Comparison of ENCODE assay signal across 27 cellular contexts in the genomic region with DNA sequence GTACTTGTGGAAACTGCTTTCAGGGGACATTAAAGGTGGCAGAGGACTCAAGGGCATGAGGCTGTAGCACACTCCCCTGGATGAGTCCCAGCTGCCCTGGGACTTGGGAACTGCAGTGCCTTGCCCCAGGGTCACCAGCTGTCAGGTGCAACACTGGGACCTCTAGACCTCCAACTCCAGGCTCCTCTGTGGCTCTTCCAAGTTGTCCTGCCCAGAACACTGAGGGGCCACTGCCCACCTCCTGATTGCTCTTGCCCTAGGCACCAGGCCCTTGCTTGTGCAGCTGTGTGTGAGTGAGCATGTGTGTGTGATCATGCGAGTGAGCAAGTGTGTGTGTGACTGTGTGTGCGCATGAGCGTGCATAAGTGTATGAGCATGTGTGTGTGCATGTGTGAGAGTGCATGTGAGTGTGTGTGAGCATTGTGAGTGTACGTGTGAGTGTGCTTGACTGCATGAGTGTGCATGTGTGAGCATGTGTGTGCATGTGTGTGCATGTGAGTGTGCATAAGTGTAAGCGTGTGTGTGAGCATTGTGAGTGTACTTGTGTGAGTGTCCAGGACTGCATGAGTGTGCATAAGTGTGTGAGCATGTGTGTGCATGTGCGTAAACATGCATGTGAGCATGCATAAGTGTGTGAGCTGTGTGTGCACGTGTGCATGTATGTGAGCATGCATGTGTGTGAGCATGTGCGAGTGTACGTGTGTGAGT.
DNase-seq lines count a peak whose midpoint lies in the region; ATAC-seq, FAIRE-seq and TF ChIP-seq lines count a peak whose summit lies in the region.
"Had no signal": no experiment of that assay in that cellular context is flagged by ENCODE, and none has a peak within 500 bp of the region (broad histone marks: within the 10 kb centered on the region; RNA-seq: fewer than 3 reads in every experiment).

No MANE protein-coding gene starts in this region.

- no peaks in the 10 kb centered on the region for H3K36me3 Mint-ChIP-seq in natural killer cell
- no peaks in the 10 kb centered on the region for H3K36me3 Mint-ChIP-seq in natural killer cell treated with Interleukin-12 subunit alpha and Interleukin-12 subunit beta and Interleukin-15 and Interleukin-18, amount 100 ng/mL, for 72 hours
- H3K36me3 Mint-ChIP-seq: naive thymus-derived CD4-positive, alpha-beta T cell; stimulated activated effector memory CD8-positive, alpha-beta T cell treated with anti-CD3 and anti-CD28 coated beads, Interleukin-12 subunit alpha, Interleukin-12 subunit beta, amount 100 ng/mL, for 72 hours had no signal

- H3K27ac Mint-ChIP-seq in natural killer cell, result no peak overlapping the region
- H3K27ac Mint-ChIP-seq in natural killer cell treated with Interleukin-12 subunit alpha and Interleukin-12 subunit beta and Interleukin-15 and Interleukin-18, amount 100 ng/mL, for 72 hours, result no peak overlapping the region
- H3K27ac Mint-ChIP-seq: naive thymus-derived CD4-positive, alpha-beta T cell; stimulated activated effector memory CD8-positive, alpha-beta T cell treated with anti-CD3 and anti-CD28 coated beads, Interleukin-12 subunit alpha, Interleukin-12 subunit beta, amount 100 ng/mL, for 72 hours; T-helper 2 cell treated with Interferon-gamma antibody and Interleukin-4, amounts not matched to agents 5 μg/mL and 100 μg/mL, for 36 hours had no signal

- TF ChIP-seq RAD21 in HepG2 (CRISPR knock-in tag; IDR thresholded peaks at IDR 0.05), result no peak

- no peaks in the 10 kb centered on the region for H3K36me3 ChIP-seq in HepG2 (replicated peaks in 1 of 2; ENCODE audit: control insufficient read depth in 1 of 2, insufficient read depth in 2 of 2, low read length in 2 of 2)
- no peaks in the 10 kb centered on the region for H3K36me3 ChIP-seq in sigmoid colon
- H3K36me3 ChIP-seq: cardiac muscle cell, gastrocnemius medialis, left lung, right atrium auricular region had no signal

- TF ChIP-seq POLR2A in HepG2 (IDR thresholded peaks at IDR 0.05; ENCODE audit: insufficient read depth in 1 of 2, low read depth in 2 of 2, low read length in 2 of 2), result no peak
- no peak for TF ChIP-seq POLR2A in sigmoid colon (IDR thresholded peaks at IDR 0.05)

- POLR2A ChIA-PET in HepG2 (lab: Yijun Ruan, JAX), result no interaction called here

- H3K27ac ChIP-seq in HepG2 (ENCODE audit: extremely low read length, insufficient read depth, low read length) (no peak overlapping the region), sigmoid colon (no peak overlapping the region)
- H3K27ac ChIP-seq: cardiac muscle cell, gastrocnemius medialis, left lung, parathyroid adenoma, PC-9, right atrium auricular region had no signal

- H3K4me2 ChIP-seq in HepG2 (ENCODE audit: low read depth, low read length), result no peak overlapping the region
- H3K4me2 ChIP-seq: PC-9 had no signal

- H3K4me1 ChIP-seq in HepG2 (ENCODE audit: insufficient read depth, low read length) (no peaks in the 10 kb centered on the region), sigmoid colon (peaks cover 0 to 7% (median 0%) of the 10 kb centered on the region in 4 donors)
- H3K4me1 ChIP-seq: gastrocnemius medialis, left lung, parathyroid adenoma, right atrium auricular region had no signal

- peaks cover 6% of the 10 kb centered on the region; the same call in 1 of the 2 replicates for H4K20me1 ChIP-seq in HepG2 (ENCODE audit: insufficient read depth, low read length)

- H3K4me3 ChIP-seq in HepG2 (replicated peaks in 1 of 3; ENCODE audit: insufficient read depth in 1 of 3, low read depth in 2 of 3, low read length in 3 of 3) (no peak overlapping the region), sigmoid colon (no peak overlapping the region)
- H3K4me3 ChIP-seq: cardiac muscle cell, gastrocnemius medialis, K562, left lung, PC-9, right atrium auricular region had no signal

- DNase-seq in natural killer cell (peak; percentile 11), HepG2 (ENCODE audit: low spot score) (no peak), sigmoid colon (peak; percentile 41), nucleus accumbens (lab: John Stamatoyannopoulos, UW) (no peak), DMS 273 treated with DMSO at 0.1 percent for 48 hours (lab: John Stamatoyannopoulos, UW) (no peak), amniotic stem cell (lab: John Stamatoyannopoulos, UW) (no peak)
- no peak for DNase-seq in natural killer cell treated with Interleukin-12 subunit alpha and Interleukin-12 subunit beta and Interleukin-15 and Interleukin-18, amount 100 ng/mL, for 72 hours (ENCODE audit: low spot score)
- DNase-seq: activated CD4-positive, alpha-beta T cell treated with anti-CD3 and anti-CD28 coated beads for 48 hours; activated naive CD4-positive, alpha-beta T cell treated with anti-CD3 and anti-CD28 coated beads, Interleukin-2, amount 50 U/mL, for 16 hours; DMS53; gastrocnemius medialis; HCEC 1CT; NCI-H1105 treated with DMSO at 0.1 percent for 48 hours; NCI-H2029; PC-9; SHP77; stimulated activated CD4-positive, alpha-beta T cell treated with anti-CD3 and anti-CD28 coated beads, Interleukin-4, amount 100 ng/mL, for 24 hours had no signal

- ATAC-seq in natural killer cell (peak in 1 of 3 donors; percentile 5), HepG2 (no peak), HG03280 (IDR thresholded peaks at IDR 0.05; ENCODE audit: unreplicated experiment) (no peak)
- no peak for ATAC-seq in natural killer cell treated with Interleukin-12 subunit alpha and Interleukin-12 subunit beta and Interleukin-15 and Interleukin-18, amount 100 ng/mL, for 72 hours
- ATAC-seq: gastrocnemius medialis; K562; left lung; naive thymus-derived CD4-positive, alpha-beta T cell; stimulated activated effector memory CD8-positive, alpha-beta T cell treated with anti-CD3 and anti-CD28 coated beads, Interleukin-12 subunit alpha, Interleukin-12 subunit beta, amount 100 ng/mL, for 72 hours had no signal

- H3K9ac ChIP-seq in HepG2 (ENCODE audit: insufficient read depth, low read depth, low read length), result no peak overlapping the region
- H3K9ac ChIP-seq: parathyroid adenoma had no signal

- 27% methylated on average over 9 of the region's 9 CpGs for WGBS in HepG2 (ENCODE audit: low lambda C conversion rate)
- WGBS in sigmoid colon, 2 donors, result 90 to 94% methylated on average over 9 of the region's 9 CpGs

- in situ Hi-C loops in HepG2 (cut with HindIII; ENCODE audit: extremely low pct_ligation_motif_present, low pct_unique_long_range_greater_than_20kb), result no loop called here

- intact Hi-C loops in natural killer cell (cut with micrococcal nuclease) (no loop called here), HepG2 (cut with micrococcal nuclease; ENCODE audit: unreplicated experiment) (no loop called here), sigmoid colon (cut with DNase I) (no loop called here)

- TF ChIP-seq EP300 in HepG2 (IDR thresholded peaks at IDR 0.05; ENCODE audit: low read depth in 2 of 2, low read length in 2 of 2) (no peak), HepG2 (CRISPR knock-in tag; IDR thresholded peaks at IDR 0.05; ENCODE audit: borderline replicate concordance) (no peak), sigmoid colon (IDR thresholded peaks at IDR 0.05) (no peak)

- TF ChIP-seq CTCF in natural killer cell (IDR thresholded peaks at IDR 0.05), result no peak
- no peak for TF ChIP-seq CTCF in HepG2 (CRISPR knock-in tag; IDR thresholded peaks at IDR 0.05)
- TF ChIP-seq CTCF in sigmoid colon (IDR thresholded peaks at IDR 0.05), result no peak

- no TSS peak for BruUV-seq in HepG2 (replicated peaks; lab: Mats Ljungman, UMichigan)

- no peak for FAIRE-seq in HepG2 (lab: Jason Lieb, UNC)
- FAIRE-seq: G401.6, K562 had no signal

- no peaks in the 10 kb centered on the region for H3K9me3 Mint-ChIP-seq in natural killer cell
- H3K9me3 Mint-ChIP-seq in natural killer cell treated with Interleukin-12 subunit alpha and Interleukin-12 subunit beta and Interleukin-15 and Interleukin-18, amount 100 ng/mL, for 72 hours, result no peaks in the 10 kb centered on the region
- H3K9me3 Mint-ChIP-seq: stimulated activated effector memory CD8-positive, alpha-beta T cell treated with anti-CD3 and anti-CD28 coated beads, Interleukin-12 subunit alpha, Interleukin-12 subunit beta, amount 100 ng/mL, for 72 hours; T-helper 2 cell treated with Interferon-gamma antibody and Interleukin-4, amounts not matched to agents 5 μg/mL and 100 μg/mL, for 36 hours had no signal

- no peaks in the 10 kb centered on the region for H3K4me1 Mint-ChIP-seq in natural killer cell
- peaks cover 0 to 3% of the 10 kb centered on the region in 2 donors for H3K4me1 Mint-ChIP-seq in natural killer cell treated with Interleukin-12 subunit alpha and Interleukin-12 subunit beta and Interleukin-15 and Interleukin-18, amount 100 ng/mL, for 72 hours (ENCODE audit: low read depth in 2 of 2)
- H3K4me1 Mint-ChIP-seq: naive thymus-derived CD4-positive, alpha-beta T cell; stimulated activated effector memory CD8-positive, alpha-beta T cell treated with anti-CD3 and anti-CD28 coated beads, Interleukin-12 subunit alpha, Interleukin-12 subunit beta, amount 100 ng/mL, for 72 hours had no signal

- H3K27me3 Mint-ChIP-seq in natural killer cell (ENCODE audit: low read depth in 2 of 2), result no peaks in the 10 kb centered on the region
- no peaks in the 10 kb centered on the region for H3K27me3 Mint-ChIP-seq in natural killer cell treated with Interleukin-12 subunit alpha and Interleukin-12 subunit beta and Interleukin-15 and Interleukin-18, amount 100 ng/mL, for 72 hours
- H3K27me3 Mint-ChIP-seq: naive thymus-derived CD4-positive, alpha-beta T cell had no signal

- H3K79me2 ChIP-seq in HepG2 (ENCODE audit: insufficient read depth, low read length), result no peaks in the 10 kb centered on the region
- H3K79me2 ChIP-seq: parathyroid adenoma had no signal

- no peaks in the 10 kb centered on the region for H3K9me3 ChIP-seq in HepG2 (ENCODE audit: low read length)
- H3K9me3 ChIP-seq in sigmoid colon, result no peaks in the 10 kb centered on the region
- H3K9me3 ChIP-seq: gastrocnemius medialis, left lung, right atrium auricular region had no signal

- H3K4me3 Mint-ChIP-seq in natural killer cell, result no peak overlapping the region
- no peak overlapping the region for H3K4me3 Mint-ChIP-seq in natural killer cell treated with Interleukin-12 subunit alpha and Interleukin-12 subunit beta and Interleukin-15 and Interleukin-18, amount 100 ng/mL, for 72 hours
- H3K4me3 Mint-ChIP-seq: naive thymus-derived CD4-positive, alpha-beta T cell; stimulated activated effector memory CD8-positive, alpha-beta T cell treated with anti-CD3 and anti-CD28 coated beads, Interleukin-12 subunit alpha, Interleukin-12 subunit beta, amount 100 ng/mL, for 72 hours; T-helper 2 cell treated with Interferon-gamma antibody and Interleukin-4, amounts not matched to agents 5 μg/mL and 100 μg/mL, for 36 hours had no signal

- CTCF ChIA-PET in HepG2 (lab: Yijun Ruan, JAX; ENCODE audit: low intra/inter-chr PET ratio, low total read pairs), result no interaction called here

- H3K27me3 ChIP-seq in HepG2 (ENCODE audit: control insufficient read depth in 1 of 2, insufficient read depth in 2 of 2, low read length in 2 of 2) (peaks cover 21 to 81% of the 10 kb centered on the region in 2 experiments), sigmoid colon (no peaks in the 10 kb centered on the region)
- H3K27me3 ChIP-seq: cardiac muscle cell, gastrocnemius medialis, left lung, right atrium auricular region had no signal

- H2AFZ ChIP-seq in HepG2 (ENCODE audit: low read length), result no peak overlapping the region
- H2AFZ ChIP-seq: parathyroid adenoma, PC-9 had no signal

TF ChIP-seq in HepG2, 621 proteins besides CTCF, POLR2A, EP300 and RAD21 (continues in another document):
- TF ChIP-seq HOXA7 (CRISPR knock-in tag; IDR thresholded peaks at IDR 0.05), result 0 out of 2 replicates have a peak, but pooled peaks have one; percentile 53

Comparison
In these comparisons a context has a peak if more than half of its experiments do, and no peak if none do; other contexts are left out.
1. DNase-seq: peak in natural killer cell (single experiment) and sigmoid colon (single experiment); none in natural killer cell treated with Interleukin-12 subunit alpha and Interleukin-12 subunit beta and Interleukin-15 and Interleukin-18, amount 100 ng/mL, for 72 hours (single experiment), HepG2 (single experiment), nucleus accumbens (0 of 56), DMS 273 treated with DMSO at 0.1 percent for 48 hours (single experiment) and amniotic stem cell (single experiment).